ENCODE assay signal across 19 cellular contexts in the genomic region with DNA sequence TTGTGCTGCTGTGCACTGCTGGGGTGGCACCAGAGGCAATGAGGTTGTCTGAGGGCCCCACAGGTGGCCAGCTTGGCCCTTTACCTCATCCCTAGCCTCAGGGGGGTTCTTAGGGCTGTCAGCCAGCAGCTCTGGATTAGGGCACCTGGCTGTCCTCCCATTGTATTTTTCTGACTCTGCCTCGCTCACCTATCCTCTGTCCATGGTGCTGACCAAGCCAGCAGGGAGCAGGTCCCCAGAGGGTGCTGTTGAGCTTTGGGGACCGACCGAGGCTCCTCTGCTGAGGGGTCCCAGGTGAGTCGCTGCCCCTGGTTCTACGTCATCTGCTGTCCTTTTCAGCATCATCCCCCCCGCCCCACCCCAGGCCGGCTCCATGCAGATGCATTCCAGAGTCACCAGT. TPM values are rescaled to one million over a fixed set of nuclear protein-coding genes. Genes with fewer than 3 reads are reported as not detected.
A peak's percentile ranks its signal among the peaks of the same experiment; 100 is the strongest.
DNase-seq lines count a peak whose midpoint lies in the region; ATAC-seq and TF ChIP-seq lines count a peak whose summit lies in the region.
"Had no signal": no experiment of that assay in that cellular context is flagged by ENCODE, and none has a peak within 500 bp of the region (broad histone marks: within the 10 kb centered on the region; RNA-seq: fewer than 3 reads in every experiment).

No MANE protein-coding gene starts in this region.

- no peak overlapping the region for H3K9ac ChIP-seq in endodermal cell (ENCODE audit: extremely low read depth, low read length, poor library complexity, severe bottlenecking)

- no peaks in the 10 kb centered on the region for H3K36me3 Mint-ChIP-seq in endodermal cell (ENCODE audit: low read depth)
- H3K36me3 Mint-ChIP-seq in activated T-helper 1 cell treated with anti-CD3 and anti-CD28 coated beads, Interleukin-12 subunit alpha, Interleukin-12 subunit beta, Interleukin-2, Interleukin-4 antibody, amounts not matched to agents 30 ng/mL and 10 ng/mL and 1 ng/mL, durations not matched to agents 14 hours and 24 hours and 36 hours (ENCODE audit: low read depth): no peaks in the 10 kb centered on the region
- H3K36me3 Mint-ChIP-seq: IgD-negative memory B cell had no signal

- in situ Hi-C loops in T47D (cut with HindIII; ENCODE audit: low pct_unique_long_range_greater_than_20kb, low sequenced_read_pairs) (no loop called here), brain microvascular endothelial cell (cut with HindIII; ENCODE audit: low pct_ligation_motif_present, low sequenced_read_pairs) (no loop called here)

- ATAC-seq in HG03139 (IDR thresholded peaks at IDR 0.05; ENCODE audit: unreplicated experiment): no peak

- no peak overlapping the region for H3K4me2 ChIP-seq in OCI-LY7 (ENCODE audit: low read length)

- no TSS peak for BruUV-seq in OCI-LY7 (replicated peaks; lab: Mats Ljungman, UMichigan)

- 57 to 82% methylated on average over 1 to 7 of the region's 7 CpGs for WGBS in endodermal cell (ENCODE audit: insufficient coverage in 1 of 2, insufficient read length in 1 of 2), 2 experiments

- CTCF ChIA-PET in OCI-LY7 (lab: Charles Lee; ENCODE audit: unreplicated experiment): no interaction called here

- H3K27ac ChIP-seq in breast epithelium (no peak overlapping the region), OCI-LY7 (ENCODE audit: low read depth, low read length, poor library complexity, severe bottlenecking) (no peak overlapping the region), endodermal cell (ENCODE audit: low read depth, low read length) (no peak overlapping the region), brain microvascular endothelial cell (no peak overlapping the region)
- H3K27ac ChIP-seq: SJCRH30 had no signal

- H3K9me3 ChIP-seq in breast epithelium (peaks cover 5 to 25% of the 10 kb centered on the region in 2 donors), OCI-LY7 (ENCODE audit: low read length) (no peaks in the 10 kb centered on the region), endodermal cell (ENCODE audit: control insufficient read depth, low read length) (peaks cover 51% of the 10 kb centered on the region)
- H3K9me3 ChIP-seq: SJCRH30 had no signal

- no peaks in the 10 kb centered on the region for H3K79me2 ChIP-seq in OCI-LY7 (ENCODE audit: insufficient read depth, low read depth, low read length)

- no peak for TF ChIP-seq POLR2A in breast epithelium (IDR thresholded peaks at IDR 0.05)

- peak; percentile 52 to 83 for DNase-seq in T47D (ENCODE audit: low read depth in 1 of 2, low spot score in 1 of 2)
- DNase-seq in breast epithelium (ENCODE audit: low spot score in 2 of 2): no peak
- peak; percentile 5 for DNase-seq in OCI-LY7 (ENCODE audit: low spot score)
- peak; percentile 44 for DNase-seq in endodermal cell
- DNase-seq in activated T-helper 1 cell treated with anti-CD3 and anti-CD28 coated beads, Interleukin-12 subunit alpha, Interleukin-12 subunit beta, Interleukin-2, Interleukin-4 antibody, amounts not matched to agents 30 ng/mL and 10 ng/mL and 1 ng/mL, durations not matched to agents 14 hours and 24 hours and 36 hours (ENCODE audit: low spot score): no peak
- DNase-seq in stimulated activated CD8-positive, alpha-beta memory T cell treated with anti-CD3 and anti-CD28 coated beads, Interleukin-4, amount 100 ng/mL, for 48 hours: no peak
- no peak for DNase-seq in brain microvascular endothelial cell
- DNase-seq: C1 segment of cervical spinal cord, NCI-H1436 treated with DMSO at 0.1 percent for 48 hours, NCI-H2029 treated with DMSO at 0.1 percent for 48 hours, NCI-H524 treated with DMSO at 0.1 percent for 48 hours, SW 1271 had no signal

- H3K9me3 Mint-ChIP-seq in endodermal cell: peaks cover 80% of the 10 kb centered on the region
- peaks cover 48% of the 10 kb centered on the region for H3K9me3 Mint-ChIP-seq in activated T-helper 1 cell treated with anti-CD3 and anti-CD28 coated beads, Interleukin-12 subunit alpha, Interleukin-12 subunit beta, Interleukin-2, Interleukin-4 antibody, amounts not matched to agents 30 ng/mL and 10 ng/mL and 1 ng/mL, durations not matched to agents 14 hours and 24 hours and 36 hours

- no peak overlapping the region for H3K27ac Mint-ChIP-seq in endodermal cell
- H3K27ac Mint-ChIP-seq in activated T-helper 1 cell treated with anti-CD3 and anti-CD28 coated beads, Interleukin-12 subunit alpha, Interleukin-12 subunit beta, Interleukin-2, Interleukin-4 antibody, amounts not matched to agents 30 ng/mL and 10 ng/mL and 1 ng/mL, durations not matched to agents 14 hours and 24 hours and 36 hours: no peak overlapping the region
- H3K27ac Mint-ChIP-seq: IgD-negative memory B cell had no signal

- H3K4me1 ChIP-seq in breast epithelium (no peaks in the 10 kb centered on the region), OCI-LY7 (ENCODE audit: insufficient read depth, low read length, poor library complexity, severe bottlenecking) (no peaks in the 10 kb centered on the region), endodermal cell (ENCODE audit: control insufficient read depth, insufficient read depth, low read length) (no peaks in the 10 kb centered on the region)
- H3K4me1 ChIP-seq: SJCRH30 had no signal

- H3K36me3 ChIP-seq in breast epithelium (no peaks in the 10 kb centered on the region), OCI-LY7 (ENCODE audit: insufficient read depth, low read length) (no peaks in the 10 kb centered on the region), endodermal cell (ENCODE audit: control insufficient read depth, insufficient read depth, low read length) (no peaks in the 10 kb centered on the region), brain microvascular endothelial cell (replicated peaks) (no peaks in the 10 kb centered on the region)
- H3K36me3 ChIP-seq: SJCRH30 had no signal

- H3K4me3 ChIP-seq in breast epithelium: no peak overlapping the region
- no peak overlapping the region for H3K4me3 ChIP-seq in OCI-LY7 (ENCODE audit: low read depth, low read length, poor library complexity, severe bottlenecking)
- H3K4me3 ChIP-seq in endodermal cell (ENCODE audit: low read length): no peak overlapping the region
- no peak overlapping the region for H3K4me3 ChIP-seq in brain microvascular endothelial cell (ENCODE audit: low read depth, low read length)
- H3K4me3 ChIP-seq: SJCRH30 had no signal

- H3K27me3 Mint-ChIP-seq in endodermal cell (ENCODE audit: insufficient read depth): no peaks in the 10 kb centered on the region
- no peaks in the 10 kb centered on the region for H3K27me3 Mint-ChIP-seq in activated T-helper 1 cell treated with anti-CD3 and anti-CD28 coated beads, Interleukin-12 subunit alpha, Interleukin-12 subunit beta, Interleukin-2, Interleukin-4 antibody, amounts not matched to agents 30 ng/mL and 10 ng/mL and 1 ng/mL, durations not matched to agents 14 hours and 24 hours and 36 hours (ENCODE audit: insufficient read depth)
- H3K27me3 Mint-ChIP-seq: IgD-negative memory B cell had no signal

- H2AFZ ChIP-seq in OCI-LY7 (ENCODE audit: low read length): no peak overlapping the region

- no peaks in the 10 kb centered on the region for H4K20me1 ChIP-seq in OCI-LY7 (ENCODE audit: insufficient read depth, low read length)

- H3K4me1 Mint-ChIP-seq in endodermal cell: no peaks in the 10 kb centered on the region
- H3K4me1 Mint-ChIP-seq in activated T-helper 1 cell treated with anti-CD3 and anti-CD28 coated beads, Interleukin-12 subunit alpha, Interleukin-12 subunit beta, Interleukin-2, Interleukin-4 antibody, amounts not matched to agents 30 ng/mL and 10 ng/mL and 1 ng/mL, durations not matched to agents 14 hours and 24 hours and 36 hours (ENCODE audit: low read depth): no peaks in the 10 kb centered on the region
- H3K4me1 Mint-ChIP-seq: IgD-negative memory B cell had no signal

- intact Hi-C loops in breast epithelium (cut with DNase I; ENCODE audit: low total_unique reads) (no loop called here), OCI-LY7 (cut with micrococcal nuclease; ENCODE audit: unreplicated experiment) (no loop called here)
- intact Hi-C loops in activated T-helper 1 cell treated with anti-CD3 and anti-CD28 coated beads, Interleukin-12 subunit alpha, Interleukin-12 subunit beta, Interleukin-2, Interleukin-4 antibody, amounts not matched to agents 30 ng/mL and 10 ng/mL and 1 ng/mL, durations not matched to agents 14 hours and 24 hours and 36 hours (cut with micrococcal nuclease): no loop called here

- H3K27me3 ChIP-seq in breast epithelium (no peaks in the 10 kb centered on the region), endodermal cell (ENCODE audit: control insufficient read depth, insufficient read depth, low read length, poor library complexity, severe bottlenecking) (no peaks in the 10 kb centered on the region), brain microvascular endothelial cell (replicated peaks) (no peaks in the 10 kb centered on the region)
- H3K27me3 ChIP-seq: SJCRH30 had no signal

- no peak overlapping the region for H3K4me3 Mint-ChIP-seq in endodermal cell
- no peak overlapping the region for H3K4me3 Mint-ChIP-seq in activated T-helper 1 cell treated with anti-CD3 and anti-CD28 coated beads, Interleukin-12 subunit alpha, Interleukin-12 subunit beta, Interleukin-2, Interleukin-4 antibody, amounts not matched to agents 30 ng/mL and 10 ng/mL and 1 ng/mL, durations not matched to agents 14 hours and 24 hours and 36 hours
- H3K4me3 Mint-ChIP-seq: IgD-negative memory B cell had no signal

- no peaks in the 10 kb centered on the region for H3K9me2 ChIP-seq in OCI-LY7 (ENCODE audit: insufficient read depth, low read length)

- TF ChIP-seq CTCF in breast epithelium (IDR thresholded peaks at IDR 0.05) (no peak), OCI-LY7 (conservative IDR thresholded peaks at IDR 0.05; ENCODE audit: low read length) (no peak), endodermal cell (conservative IDR thresholded peaks at IDR 0.05) (no peak), brain microvascular endothelial cell (IDR thresholded peaks at IDR 0.05; ENCODE audit: low read depth, low read length, missing control alignments) (no peak)

- POLR2A ChIA-PET in OCI-LY7 (lab: Charles Lee): interaction anchor here (0.6 kb wide), 1 partner anchor 671 kb away, joined by 3 read pairs; no protein-coding TSS in a partner anchor

RNA-seq across cellular contexts. Expression of a gene that starts 32.1 kb away (rescaled TPM):
- total RNA-seq in breast epithelium (not detected), OCI-LY7 (2022) (not detected in 2 replicates), endodermal cell (not detected)
- total RNA-seq in OCI-LY7 (2014; rRNA removed; shearing (Covaris generic)): not detected in 2 replicates
- not detected for polyA plus RNA-seq in endodermal cell (2013, experiment 1 of 2)
- polyA plus RNA-seq in endodermal cell (2013, experiment 2 of 2): not detected
- not detected in 2 replicates for total RNA-seq in activated T-helper 1 cell treated with anti-CD3 and anti-CD28 coated beads, Interleukin-12 subunit alpha, Interleukin-12 subunit beta, Interleukin-2, Interleukin-4 antibody, amounts not matched to agents 30 ng/mL and 10 ng/mL and 1 ng/mL, durations not matched to agents 14 hours and 24 hours and 36 hours
- total RNA-seq: A673, H4, HT1080, RPMI7951, SJCRH30 had no signal
- polyA plus RNA-seq: IgD-negative memory B cell had no signal

RNA-seq across cellular contexts. Expression of a gene that starts 53.3 kb away (rescaled TPM):
- total RNA-seq in breast epithelium (not detected), OCI-LY7 (2022) (not detected in 2 replicates), endodermal cell (not detected)
- total RNA-seq in OCI-LY7 (2014; rRNA removed; shearing (Covaris generic)): not detected in 2 replicates
- not detected for polyA plus RNA-seq in endodermal cell (2013, experiment 1 of 2)
- not detected for polyA plus RNA-seq in endodermal cell (2013, experiment 2 of 2)
- not detected in 2 replicates for total RNA-seq in activated T-helper 1 cell treated with anti-CD3 and anti-CD28 coated beads, Interleukin-12 subunit alpha, Interleukin-12 subunit beta, Interleukin-2, Interleukin-4 antibody, amounts not matched to agents 30 ng/mL and 10 ng/mL and 1 ng/mL, durations not matched to agents 14 hours and 24 hours and 36 hours
- total RNA-seq: A673, H4, HT1080, RPMI7951 had no signal
- polyA plus RNA-seq: IgD-negative memory B cell had no signal

Comparison
In these comparisons a context has a peak if more than half of its experiments do, and no peak if none do; other contexts are left out.
1. DNase-seq: peak in T47D (2 of 2), OCI-LY7 (single experiment) and endodermal cell (single experiment); none in breast epithelium (0 of 2), activated T-helper 1 cell treated with anti-CD3 and anti-CD28 coated beads, Interleukin-12 subunit alpha, Interleukin-12 subunit beta, Interleukin-2, Interleukin-4 antibody, amounts not matched to agents 30 ng/mL and 10 ng/mL and 1 ng/mL, durations not matched to agents 14 hours and 24 hours and 36 hours (single experiment), stimulated activated CD8-positive, alpha-beta memory T cell treated with anti-CD3 and anti-CD28 coated beads, Interleukin-4, amount 100 ng/mL, for 48 hours (single experiment) and brain microvascular endothelial cell (single experiment).